15 cellular contexts compared by ENCODE assay signal in the genomic region with DNA sequence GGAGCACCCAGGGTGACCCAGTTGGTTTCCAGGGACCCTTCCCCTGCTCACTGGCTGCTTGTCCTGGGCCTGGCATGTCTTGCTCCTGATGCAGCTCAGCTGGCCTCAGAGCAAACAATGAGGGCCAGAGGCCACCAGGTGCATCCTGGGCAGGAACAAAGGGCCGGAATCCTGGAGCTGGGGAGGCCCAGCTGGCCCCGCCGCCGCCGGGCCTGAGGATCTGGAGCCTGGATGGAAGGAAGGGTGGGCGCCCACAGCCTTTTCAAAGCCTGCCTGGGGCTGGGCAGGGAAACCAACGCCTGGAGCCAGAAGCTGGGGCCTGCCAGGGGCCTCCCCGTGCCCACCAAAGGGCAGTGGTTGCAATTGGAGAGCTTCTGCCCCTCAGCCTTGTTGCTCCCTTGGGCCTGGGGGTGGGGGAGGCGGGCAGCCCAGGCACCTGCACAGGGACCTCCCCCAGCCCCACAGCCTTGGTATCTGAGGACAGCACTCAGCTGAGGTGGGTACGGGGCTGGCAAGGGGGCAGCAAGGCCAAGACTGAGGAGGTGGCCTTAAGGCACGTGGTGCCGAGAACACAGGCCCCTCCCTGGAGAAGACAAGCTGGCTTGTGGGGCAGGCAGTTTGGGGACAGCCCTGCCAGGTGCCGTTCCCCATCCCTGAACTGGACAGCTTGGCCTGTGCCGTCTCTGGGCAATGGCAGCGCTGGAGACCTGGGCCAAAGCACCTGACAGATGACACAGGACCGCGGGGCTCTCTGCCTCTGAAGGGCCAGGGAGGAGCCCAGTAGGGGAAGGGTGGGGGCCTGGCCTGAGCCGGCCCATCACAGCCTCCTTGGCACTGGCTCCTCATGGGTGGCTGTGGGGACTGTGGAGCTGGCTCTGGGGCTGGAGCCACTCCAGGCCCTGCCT. TPM values are rescaled to one million over a fixed set of nuclear protein-coding genes. Genes with fewer than 3 reads are reported as not detected.
DNase-seq lines count a peak whose midpoint lies in the region; ATAC-seq and TF ChIP-seq lines count a peak whose summit lies in the region.
"Had no signal": no experiment of that assay in that cellular context is flagged by ENCODE, and none has a peak within 500 bp of the region (broad histone marks: within the 10 kb centered on the region; RNA-seq: fewer than 3 reads in every experiment).

No MANE protein-coding gene starts in this region.

- peak overlapping the region; percentile 87 for H3K27ac Mint-ChIP-seq in endothelial cell (ENCODE audit: unreplicated experiment)
- no peak overlapping the region for H3K27ac Mint-ChIP-seq in neural progenitor cell
- H3K27ac Mint-ChIP-seq: activated naive CD8-positive, alpha-beta T cell treated with anti-CD3 and anti-CD28 coated beads, Interleukin-2, amount 50 U/mL, for 24 hours had no signal

- no peak overlapping the region for H3K9ac ChIP-seq in neural progenitor cell

- no peaks in the 10 kb centered on the region for H3K79me2 ChIP-seq in neural progenitor cell (ENCODE audit: low read depth)

- no peak overlapping the region for H3K4me3 ChIP-seq in neural progenitor cell
- H3K4me3 ChIP-seq: coronary artery, SJCRH30, stomach had no signal

- no peaks in the 10 kb centered on the region for H4K20me1 ChIP-seq in neural progenitor cell (ENCODE audit: low read depth)

- DNase-seq in COR-L47 (lab: John Stamatoyannopoulos, UW) (peak; percentile 56), NCI-H2196 (lab: John Stamatoyannopoulos, UW; ENCODE audit: unreplicated experiment) (peak; percentile 59), endothelial cell (ENCODE audit: low spot score) (peak; percentile 80), neural progenitor cell (ENCODE audit: low spot score) (peak; percentile 87), GDM1 (lab: John Stamatoyannopoulos, UW) (no peak), NCI-H2107 (lab: John Stamatoyannopoulos, UW) (no peak)
- DNase-seq: activated CD8-positive, alpha-beta memory T cell treated with anti-CD3 and anti-CD28 coated beads, Interleukin-2, amount 50 U/mL, for 48 hours; activated naive CD8-positive, alpha-beta T cell treated with anti-CD3 and anti-CD28 coated beads, Interleukin-2, amount 50 U/mL, for 24 hours; GF-D8; SJCRH30; stomach had no signal

- no peaks in the 10 kb centered on the region for H3F3A ChIP-seq in neural progenitor cell (ENCODE audit: low read depth)

- peak overlapping the region; percentile 39 for H3K27ac ChIP-seq in neural progenitor cell
- H3K27ac ChIP-seq: SJCRH30 had no signal

- peaks cover 27% of the 10 kb centered on the region for H3K4me1 ChIP-seq in neural progenitor cell

- no peak for ATAC-seq in GM18907 (IDR thresholded peaks at IDR 0.05; ENCODE audit: unreplicated experiment)
- ATAC-seq in HG03108 (IDR thresholded peaks at IDR 0.05; ENCODE audit: unreplicated experiment), result no peak
- ATAC-seq: activated naive CD8-positive, alpha-beta T cell treated with anti-CD3 and anti-CD28 coated beads, Interleukin-2, amount 50 U/mL, for 24 hours had no signal

- peaks cover 6% of the 10 kb centered on the region for H3K36me3 Mint-ChIP-seq in endothelial cell (ENCODE audit: low read depth, unreplicated experiment)
- H3K36me3 Mint-ChIP-seq in neural progenitor cell, result no peaks in the 10 kb centered on the region

- H3K4me2 ChIP-seq in neural progenitor cell, result peak overlapping the region; percentile 60

- peaks cover 25% of the 10 kb centered on the region for H3K4me1 Mint-ChIP-seq in endothelial cell (ENCODE audit: unreplicated experiment)
- H3K4me1 Mint-ChIP-seq in neural progenitor cell, result peaks cover 8% of the 10 kb centered on the region

- H3K9me3 ChIP-seq in neural progenitor cell (ENCODE audit: low read depth), result no peaks in the 10 kb centered on the region
- H3K9me3 ChIP-seq: SJCRH30, stomach had no signal

- H2AFZ ChIP-seq in neural progenitor cell (replicated peaks), result no peak overlapping the region

- peaks cover 31% of the 10 kb centered on the region for H3K27me3 ChIP-seq in neural progenitor cell
- H3K27me3 ChIP-seq: SJCRH30 had no signal

- H3K27me3 Mint-ChIP-seq in endothelial cell (ENCODE audit: unreplicated experiment), result peaks cover 14% of the 10 kb centered on the region
- H3K27me3 Mint-ChIP-seq in neural progenitor cell (ENCODE audit: insufficient read depth, low read depth), result peaks cover 24% of the 10 kb centered on the region
- H3K27me3 Mint-ChIP-seq: B cell had no signal

- no peaks in the 10 kb centered on the region for H3K9me3 Mint-ChIP-seq in endothelial cell (ENCODE audit: unreplicated experiment)
- H3K9me3 Mint-ChIP-seq in neural progenitor cell, result no peaks in the 10 kb centered on the region
- H3K9me3 Mint-ChIP-seq: activated naive CD8-positive, alpha-beta T cell treated with anti-CD3 and anti-CD28 coated beads, Interleukin-2, amount 50 U/mL, for 24 hours had no signal

- TF ChIP-seq CTCF in endothelial cell (IDR thresholded peaks at IDR 0.05; ENCODE audit: unreplicated experiment) (no peak), neural progenitor cell (IDR thresholded peaks at IDR 0.05) (no peak)

- H3K4me3 Mint-ChIP-seq in endothelial cell (ENCODE audit: unreplicated experiment) (no peak overlapping the region), neural progenitor cell (no peak overlapping the region)
- H3K4me3 Mint-ChIP-seq: activated naive CD8-positive, alpha-beta T cell treated with anti-CD3 and anti-CD28 coated beads, Interleukin-2, amount 50 U/mL, for 24 hours had no signal

- no peaks in the 10 kb centered on the region for H3K36me3 ChIP-seq in neural progenitor cell

RNA-seq across cellular contexts. Expression of gene ADORA2A, which starts 7.1 kb away (rescaled TPM):
- total RNA-seq in endothelial cell (ENCODE audit: unreplicated experiment) (18.5 TPM), neural progenitor cell (ENCODE audit: low replicate concordance) (0.51 and 5.8 TPM in 2 replicates)

Comparison
In these comparisons a context has a peak if more than half of its experiments do, and no peak if none do; other contexts are left out.
1. DNase-seq: peak in COR-L47 (single experiment), NCI-H2196 (single experiment), endothelial cell (single experiment) and neural progenitor cell (single experiment); none in GDM1 (single experiment) and NCI-H2107 (single experiment).